Comparison of ENCODE assay signal across 1 cellular context in the genomic region with DNA sequence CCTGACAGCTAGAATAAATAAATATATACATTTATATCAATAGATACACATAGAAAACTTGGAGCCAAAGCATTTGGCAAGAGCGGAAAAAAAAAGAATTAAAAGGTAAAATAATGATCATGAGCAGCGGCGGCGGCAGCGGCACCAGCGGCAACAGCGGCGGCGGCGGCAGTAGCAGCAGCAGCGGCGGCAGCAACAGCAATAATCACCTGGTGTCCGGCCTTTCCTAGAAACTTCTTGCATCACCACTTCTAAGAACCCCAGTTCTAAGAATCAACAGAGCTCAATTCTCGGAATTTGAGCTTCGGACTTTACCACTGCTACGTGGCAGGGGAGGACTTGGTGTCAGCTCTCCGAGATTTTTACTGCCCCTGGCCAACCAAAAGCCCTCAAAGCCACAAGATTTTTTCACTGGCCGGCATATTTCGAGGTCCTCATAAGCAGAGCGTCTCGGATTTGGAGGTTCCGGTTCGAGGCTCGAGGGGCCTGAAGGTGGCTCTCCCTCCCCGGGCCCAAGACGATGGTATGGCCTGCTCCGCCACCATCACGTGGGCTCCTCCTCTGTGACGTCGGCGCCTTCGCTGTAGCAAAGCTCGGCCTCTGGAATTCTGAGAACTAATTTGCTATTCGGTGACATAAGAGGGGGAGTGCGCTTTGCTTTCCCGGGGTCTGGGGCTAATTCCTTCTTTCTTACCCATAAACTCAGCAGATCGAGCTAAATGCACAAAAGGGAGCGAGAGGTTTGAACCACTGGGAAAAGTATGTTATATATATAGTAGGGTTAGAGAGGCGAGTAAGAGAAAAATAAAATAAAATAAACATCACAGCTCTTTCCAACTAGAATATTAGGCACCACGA.
TF ChIP-seq lines count a peak whose summit lies in the region.

A gene (minus strand): TSS at position 268 of the 858 bp plus-strand sequence. CDS start 11,775 bp downstream, outside the sequence.

TF ChIP-seq in HepG2, 621 proteins besides CTCF, POLR2A, EP300 and RAD21 (continued from another document and continues in another):
- TF ChIP-seq, protein P1, sequence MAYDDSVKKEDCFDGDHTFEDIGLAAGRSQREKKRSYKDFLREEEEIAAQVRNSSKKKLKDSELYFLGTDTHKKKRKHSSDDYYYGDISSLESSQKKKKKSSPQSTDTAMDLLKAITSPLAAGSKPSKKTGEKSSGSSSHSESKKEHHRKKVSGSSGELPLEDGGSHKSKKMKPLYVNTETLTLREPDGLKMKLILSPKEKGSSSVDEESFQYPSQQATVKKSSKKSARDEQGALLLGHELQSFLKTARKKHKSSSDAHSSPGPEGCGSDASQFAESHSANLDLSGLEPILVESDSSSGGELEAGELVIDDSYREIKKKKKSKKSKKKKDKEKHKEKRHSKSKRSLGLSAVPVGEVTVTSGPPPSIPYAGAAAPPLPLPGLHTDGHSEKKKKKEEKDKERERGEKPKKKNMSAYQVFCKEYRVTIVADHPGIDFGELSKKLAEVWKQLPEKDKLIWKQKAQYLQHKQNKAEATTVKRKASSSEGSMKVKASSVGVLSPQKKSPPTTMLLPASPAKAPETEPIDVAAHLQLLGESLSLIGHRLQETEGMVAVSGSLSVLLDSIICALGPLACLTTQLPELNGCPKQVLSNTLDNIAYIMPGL (CRISPR knock-in tag; IDR thresholded peaks at IDR 0.05; ENCODE audit: borderline replicate concordance in 1 of 2, low read depth in 1 of 2), result peak; percentile 44 to 69
- TF ChIP-seq MED8 (CRISPR knock-in tag; IDR thresholded peaks at IDR 0.05; ENCODE audit: insufficient replicate concordance) (peak; percentile 25), GATAD1 (CRISPR knock-in tag; IDR thresholded peaks at IDR 0.05) (peak; percentile 74), ZBTB8A (CRISPR knock-in tag; IDR thresholded peaks at IDR 0.05; ENCODE audit: borderline replicate concordance, low read depth) (0 out of 2 replicates have a peak, but pooled peaks have one; percentile 66), ZMYM4 (CRISPR knock-in tag; IDR thresholded peaks at IDR 0.05) (peak; percentile 84), ZNF33B (CRISPR knock-in tag; IDR thresholded peaks at IDR 0.05) (no peak), FLYWCH1 (CRISPR knock-in tag; IDR thresholded peaks at IDR 0.05) (no peak), ZNF883 (CRISPR knock-in tag; IDR thresholded peaks at IDR 0.05; ENCODE audit: not compliant biosample characterization) (peak; percentile 28), KAT2B (IDR thresholded peaks at IDR 0.05; ENCODE audit: borderline replicate concordance, low read depth, low read length) (no peak), CHD2 (IDR thresholded peaks at IDR 0.05; ENCODE audit: low read depth, low read length) (peak; percentile 31; the same call in 1 of the 2 replicates), ZFX (CRISPR knock-in tag; IDR thresholded peaks at IDR 0.05; ENCODE audit: low read depth) (peak; percentile 56; the same call in 1 of the 2 replicates), CREM (IDR thresholded peaks at IDR 0.05) (peak; percentile 91), CREM (CRISPR knock-in tag; IDR thresholded peaks at IDR 0.05) (0 out of 2 replicates have a peak, but pooled peaks have one; percentile 38), ZNF7 (CRISPR knock-in tag; IDR thresholded peaks at IDR 0.05) (no peak), ZNF773 (CRISPR knock-in tag; IDR thresholded peaks at IDR 0.05; ENCODE audit: borderline replicate concordance) (peak; percentile 74; the same call in 1 of the 2 replicates), ZNF570 (CRISPR knock-in tag; IDR thresholded peaks at IDR 0.05; ENCODE audit: borderline replicate concordance) (no peak), TMF1 (CRISPR knock-in tag; IDR thresholded peaks at IDR 0.05; ENCODE audit: low read depth) (no peak), ZNF720 (CRISPR knock-in tag; IDR thresholded peaks at IDR 0.05) (no peak), DPF2 (CRISPR knock-in tag; IDR thresholded peaks at IDR 0.05; ENCODE audit: borderline replicate concordance, low read depth) (no peak), KDM4B (CRISPR knock-in tag; IDR thresholded peaks at IDR 0.05) (peak; percentile 53; the same call in 1 of the 2 replicates), TOPORS (CRISPR knock-in tag; IDR thresholded peaks at IDR 0.05) (peak; percentile 82; the same call in 1 of the 2 replicates), FOXA3 (CRISPR knock-in tag; IDR thresholded peaks at IDR 0.05) (peak; percentile 80), DNMT3B (CRISPR knock-in tag; conservative IDR thresholded peaks at IDR 0.05) (peak; percentile 63), YEATS4 (CRISPR knock-in tag; IDR thresholded peaks at IDR 0.05; ENCODE audit: borderline replicate concordance) (peak; percentile 63), ZNF253 (CRISPR knock-in tag; IDR thresholded peaks at IDR 0.05; ENCODE audit: borderline replicate concordance) (no peak), ZNF724P (CRISPR knock-in tag; IDR thresholded peaks at IDR 0.05; ENCODE audit: borderline replicate concordance) (no peak), SAP130 (CRISPR knock-in tag; IDR thresholded peaks at IDR 0.05; ENCODE audit: low read depth) (peak; percentile 93), NR2C2 (CRISPR knock-in tag; IDR thresholded peaks at IDR 0.05; ENCODE audit: borderline replicate concordance) (peak; percentile 53), ONECUT2 (CRISPR knock-in tag; IDR thresholded peaks at IDR 0.05) (peak; percentile 48; the same call in 1 of the 2 replicates), FOXP1 (IDR thresholded peaks at IDR 0.05) (no peak), FOXP1 (CRISPR knock-in tag; IDR thresholded peaks at IDR 0.05) (peak; percentile 62), FOXK1 (CRISPR knock-in tag; IDR thresholded peaks at IDR 0.05; ENCODE audit: borderline replicate concordance, low read depth) (peak; percentile 93), ZNF816 (CRISPR knock-in tag; IDR thresholded peaks at IDR 0.05; ENCODE audit: borderline replicate concordance) (peak; percentile 68; the same call in 1 of the 2 replicates), MED1 (CRISPR knock-in tag; IDR thresholded peaks at IDR 0.05) (peak; percentile 89), MAZ (IDR thresholded peaks at IDR 0.05; ENCODE audit: borderline replicate concordance, low read depth, low read length) (no peak), MAZ (CRISPR knock-in tag; IDR thresholded peaks at IDR 0.05; ENCODE audit: low read depth) (peak; percentile 11), ZBTB20 (CRISPR knock-in tag; IDR thresholded peaks at IDR 0.05; ENCODE audit: borderline replicate concordance, low read depth) (0 out of 2 replicates have a peak, but pooled peaks have one; percentile 53), MIER2 (CRISPR knock-in tag; IDR thresholded peaks at IDR 0.05) (no peak), ZNF530 (CRISPR knock-in tag; IDR thresholded peaks at IDR 0.05; ENCODE audit: low read depth) (no peak), ZNF333 (CRISPR knock-in tag; IDR thresholded peaks at IDR 0.05; ENCODE audit: borderline replicate concordance) (peak; percentile 82; the same call in 1 of the 2 replicates), MIXL1 (CRISPR knock-in tag; IDR thresholded peaks at IDR 0.05) (peak; percentile 67; the same call in 1 of the 2 replicates), ZNF746 (CRISPR knock-in tag; IDR thresholded peaks at IDR 0.05) (0 out of 2 replicates have a peak, but pooled peaks have one; percentile 47), ETV5 (CRISPR knock-in tag; IDR thresholded peaks at IDR 0.05; ENCODE audit: borderline replicate concordance) (0 out of 2 replicates have a peak, but pooled peaks have one; percentile 37), HNRNPUL1 (IDR thresholded peaks at IDR 0.05; ENCODE audit: low read depth, low read length) (no peak), ZZZ3 (CRISPR knock-in tag; IDR thresholded peaks at IDR 0.05; ENCODE audit: borderline replicate concordance) (no peak), RFX3 (CRISPR knock-in tag; IDR thresholded peaks at IDR 0.05) (no peak), HDAC1 (CRISPR knock-in tag; IDR thresholded peaks at IDR 0.05) (peak; percentile 63; the same call in 1 of the 2 replicates)
- TF ChIP-seq, protein P2, sequence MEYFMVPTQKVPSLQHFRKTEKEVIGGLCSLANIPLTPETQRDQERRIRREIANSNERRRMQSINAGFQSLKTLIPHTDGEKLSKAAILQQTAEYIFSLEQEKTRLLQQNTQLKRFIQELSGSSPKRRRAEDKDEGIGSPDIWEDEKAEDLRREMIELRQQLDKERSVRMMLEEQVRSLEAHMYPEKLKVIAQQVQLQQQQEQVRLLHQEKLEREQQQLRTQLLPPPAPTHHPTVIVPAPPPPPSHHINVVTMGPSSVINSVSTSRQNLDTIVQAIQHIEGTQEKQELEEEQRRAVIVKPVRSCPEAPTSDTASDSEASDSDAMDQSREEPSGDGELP (IDR thresholded peaks at IDR 0.05; ENCODE audit: borderline replicate concordance, low read depth), result peak; percentile 93
- TF ChIP-seq, protein P3, sequence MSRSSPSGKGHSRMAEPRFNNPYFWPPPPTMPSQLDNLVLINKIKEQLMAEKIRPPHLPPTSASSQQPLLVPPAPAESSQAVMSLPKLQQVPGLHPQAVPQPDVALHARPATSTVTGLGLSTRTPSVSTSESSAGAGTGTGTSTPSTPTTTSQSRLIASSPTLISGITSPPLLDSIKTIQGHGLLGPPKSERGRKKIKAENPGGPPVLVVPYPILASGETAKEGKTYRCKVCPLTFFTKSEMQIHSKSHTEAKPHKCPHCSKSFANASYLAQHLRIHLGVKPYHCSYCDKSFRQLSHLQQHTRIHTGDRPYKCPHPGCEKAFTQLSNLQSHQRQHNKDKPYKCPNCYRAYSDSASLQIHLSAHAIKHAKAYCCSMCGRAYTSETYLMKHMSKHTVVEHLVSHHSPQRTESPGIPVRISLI (CRISPR knock-in tag; IDR thresholded peaks at IDR 0.05; ENCODE audit: borderline replicate concordance), result peak; percentile 37; the same call in 1 of the 2 replicates
- TF ChIP-seq, protein P4, sequence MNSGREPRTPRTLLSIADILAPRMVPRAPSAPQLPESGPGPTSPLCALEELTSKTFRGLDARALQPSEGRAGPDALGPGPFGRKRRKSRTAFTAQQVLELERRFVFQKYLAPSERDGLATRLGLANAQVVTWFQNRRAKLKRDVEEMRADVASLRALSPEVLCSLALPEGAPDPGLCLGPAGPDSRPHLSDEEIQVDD (CRISPR knock-in tag; IDR thresholded peaks at IDR 0.05; ENCODE audit: borderline replicate concordance), result no peak
- TF ChIP-seq, protein P5, sequence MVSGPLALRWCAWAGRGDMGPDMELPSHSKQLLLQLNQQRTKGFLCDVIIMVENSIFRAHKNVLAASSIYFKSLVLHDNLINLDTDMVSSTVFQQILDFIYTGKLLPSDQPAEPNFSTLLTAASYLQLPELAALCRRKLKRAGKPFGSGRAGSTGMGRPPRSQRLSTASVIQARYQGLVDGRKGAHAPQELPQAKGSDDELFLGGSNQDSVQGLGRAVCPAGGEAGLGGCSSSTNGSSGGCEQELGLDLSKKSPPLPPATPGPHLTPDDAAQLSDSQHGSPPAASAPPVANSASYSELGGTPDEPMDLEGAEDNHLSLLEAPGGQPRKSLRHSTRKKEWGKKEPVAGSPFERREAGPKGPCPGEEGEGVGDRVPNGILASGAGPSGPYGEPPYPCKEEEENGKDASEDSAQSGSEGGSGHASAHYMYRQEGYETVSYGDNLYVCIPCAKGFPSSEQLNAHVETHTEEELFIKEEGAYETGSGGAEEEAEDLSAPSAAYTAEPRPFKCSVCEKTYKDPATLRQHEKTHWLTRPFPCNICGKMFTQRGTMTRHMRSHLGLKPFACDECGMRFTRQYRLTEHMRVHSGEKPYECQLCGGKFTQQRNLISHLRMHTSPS (CRISPR knock-in tag; IDR thresholded peaks at IDR 0.05; ENCODE audit: low read depth), result no peak
- TF ChIP-seq, protein P6, sequence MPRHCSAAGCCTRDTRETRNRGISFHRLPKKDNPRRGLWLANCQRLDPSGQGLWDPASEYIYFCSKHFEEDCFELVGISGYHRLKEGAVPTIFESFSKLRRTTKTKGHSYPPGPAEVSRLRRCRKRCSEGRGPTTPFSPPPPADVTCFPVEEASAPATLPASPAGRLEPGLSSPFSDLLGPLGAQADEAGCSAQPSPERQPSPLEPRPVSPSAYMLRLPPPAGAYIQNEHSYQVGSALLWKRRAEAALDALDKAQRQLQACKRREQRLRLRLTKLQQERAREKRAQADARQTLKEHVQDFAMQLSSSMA (CRISPR knock-in tag; IDR thresholded peaks at IDR 0.05), result no peak
